Comparison of ENCODE assay signal across 23 cellular contexts in genomic region chr16:86558355-86559193, GRCh38. TPM values are rescaled to one million over a fixed set of nuclear protein-coding genes. Genes with fewer than 3 reads are reported as not detected.
DNase-seq lines count a peak whose midpoint lies in the region; ATAC-seq, FAIRE-seq and TF ChIP-seq lines count a peak whose summit lies in the region.
"Had no signal": no experiment of that assay in that cellular context is flagged by ENCODE, and none has a peak within 500 bp of the region (broad histone marks: within the 10 kb centered on the region; RNA-seq: fewer than 3 reads in every experiment).

No MANE protein-coding gene starts in this region.

- CTCF ChIA-PET in HepG2 (lab: Yijun Ruan, JAX; ENCODE audit: low intra/inter-chr PET ratio, low total read pairs): no interaction called here

- H2AFZ ChIP-seq in HepG2 (ENCODE audit: low read length): no peak overlapping the region
- H2AFZ ChIP-seq in neuronal stem cell (ENCODE audit: low read length): no peak overlapping the region

- no peak overlapping the region for H3K4me2 ChIP-seq in HepG2 (ENCODE audit: low read depth, low read length)
- no peak overlapping the region for H3K4me2 ChIP-seq in neuronal stem cell (ENCODE audit: insufficient read depth, low read length, poor library complexity, severe bottlenecking)
- H3K4me2 ChIP-seq: KMS-11 had no signal

- H2AK5ac ChIP-seq in neuronal stem cell (ENCODE audit: low read depth, low read length): peak overlapping the region; percentile 63

- no peak overlapping the region for H2BK15ac ChIP-seq in neuronal stem cell (ENCODE audit: low read length)

- TF ChIP-seq RAD21 in HepG2 (CRISPR knock-in tag; IDR thresholded peaks at IDR 0.05): no peak

- no peak overlapping the region for H3K14ac ChIP-seq in neuronal stem cell (ENCODE audit: low read length)

- peaks cover 9% of the 10 kb centered on the region for H3K79me2 ChIP-seq in HepG2 (ENCODE audit: insufficient read depth, low read length)

- TF ChIP-seq POLR2A in HepG2 (IDR thresholded peaks at IDR 0.05; ENCODE audit: insufficient read depth in 1 of 2, low read depth in 2 of 2, low read length in 2 of 2) (no peak), right lobe of liver (IDR thresholded peaks at IDR 0.05) (no peak)

- H3K36me3 Mint-ChIP-seq in chondrocyte (ENCODE audit: low read depth): no peaks in the 10 kb centered on the region

- H3K9me3 ChIP-seq in HepG2 (ENCODE audit: low read length): no peaks in the 10 kb centered on the region
- H3K9me3 ChIP-seq in right lobe of liver: no peaks in the 10 kb centered on the region
- H3K9me3 ChIP-seq in neuronal stem cell (replicated peaks in 1 of 2; ENCODE audit: control insufficient read depth in 2 of 2, insufficient read depth in 1 of 2, low read depth in 1 of 2, low read length in 2 of 2): no peaks in the 10 kb centered on the region

- H3K18ac ChIP-seq in neuronal stem cell (ENCODE audit: low read length): no peak overlapping the region

- in situ Hi-C loops in HepG2 (cut with HindIII; ENCODE audit: extremely low pct_ligation_motif_present, low pct_unique_long_range_greater_than_20kb): no loop called here

- H4K91ac ChIP-seq in neuronal stem cell (ENCODE audit: low read depth, low read length, poor library complexity): no peak overlapping the region

- H3K27ac ChIP-seq in HepG2 (ENCODE audit: extremely low read length, insufficient read depth, low read length) (no peak overlapping the region), right lobe of liver (no peak overlapping the region), neuronal stem cell (replicated peaks; ENCODE audit: low read length) (no peak overlapping the region)
- H3K27ac ChIP-seq: KMS-11 had no signal

- ATAC-seq in HepG2: no peak
- ATAC-seq in right lobe of liver: no peak
- no peak for ATAC-seq in HG03460 (IDR thresholded peaks at IDR 0.05; ENCODE audit: unreplicated experiment)
- ATAC-seq: CD8-positive, alpha-beta T cell; Panc1 had no signal

- no peaks in the 10 kb centered on the region for H3K36me3 ChIP-seq in HepG2 (replicated peaks in 1 of 2; ENCODE audit: control insufficient read depth in 1 of 2, insufficient read depth in 2 of 2, low read length in 2 of 2)
- H3K36me3 ChIP-seq in right lobe of liver: no peaks in the 10 kb centered on the region
- H3K36me3 ChIP-seq in neuronal stem cell (replicated peaks in 1 of 2; ENCODE audit: control insufficient read depth in 2 of 2, insufficient read depth in 2 of 2, low read length in 2 of 2): no peaks in the 10 kb centered on the region

- H4K20me1 ChIP-seq in HepG2 (ENCODE audit: insufficient read depth, low read length): no peaks in the 10 kb centered on the region

- H3K27me3 ChIP-seq in HepG2 (ENCODE audit: control insufficient read depth in 1 of 2, insufficient read depth in 2 of 2, low read length in 2 of 2) (peaks cover 0 to 17% of the 10 kb centered on the region in 2 experiments; a peak in 2 of 5 replicates), right lobe of liver (no peaks in the 10 kb centered on the region), neuronal stem cell (ENCODE audit: control insufficient read depth in 3 of 3, insufficient read depth in 3 of 3, low read depth in 1 of 3, low read length in 3 of 3) (peaks cover 0 to 2% (median 0%) of the 10 kb centered on the region in 3 experiments)

- no peak overlapping the region for H3K4ac ChIP-seq in neuronal stem cell (ENCODE audit: low read length)

- no peak for FAIRE-seq in HepG2 (lab: Jason Lieb, UNC)

- intact Hi-C loops in HepG2 (cut with micrococcal nuclease; ENCODE audit: unreplicated experiment): no loop called here
- intact Hi-C loops in right lobe of liver (cut with DNase I): no loop called here

- H3K4me1 ChIP-seq in HepG2 (ENCODE audit: insufficient read depth, low read length): peaks cover 15% of the 10 kb centered on the region
- H3K4me1 ChIP-seq in right lobe of liver: peaks cover 0 to 10% (median 4%) of the 10 kb centered on the region in 4 donors
- H3K4me1 ChIP-seq in neuronal stem cell (ENCODE audit: control insufficient read depth in 2 of 2, insufficient read depth in 1 of 2, low read depth in 1 of 2, low read length in 2 of 2): peaks cover 3 to 8% of the 10 kb centered on the region in 2 donors

- POLR2A ChIA-PET in HepG2 (lab: Yijun Ruan, JAX): no interaction called here

- DNase-seq in HepG2 (ENCODE audit: low spot score) (no peak), right lobe of liver (no peak), chondrocyte (ENCODE audit: low spot score) (no peak), neuronal stem cell (ENCODE audit: low spot score) (no peak), HUDEP-2 (lab: John Stamatoyannopoulos, UW; ENCODE audit: unreplicated experiment in 76 of 76) (no peak), NCI-H82 (lab: John Stamatoyannopoulos, UW) (no peak), dermis blood vessel endothelial cell (no peak)
- DNase-seq: AML-193; C1 segment of cervical spinal cord; CD8-positive, alpha-beta T cell; DMS153; GDM1; H7; HFFc6; NCI-H1092 treated with DMSO at 0.1 percent for 48 hours; NCI-H1436 treated with DMSO at 0.1 percent for 48 hours; NCI-H1930; NCI-H2227 treated with DMSO at 0.1 percent for 48 hours; NCI-H510A; SIG-M5 had no signal

- H2BK120ac ChIP-seq in neuronal stem cell (ENCODE audit: low read depth, low read length): no peak overlapping the region

- peak overlapping the region; percentile 8 for H3K27ac Mint-ChIP-seq in chondrocyte (ENCODE audit: unreplicated experiment)
- H3K27ac Mint-ChIP-seq: CD8-positive, alpha-beta T cell; HFFc6 had no signal

- H3K9ac ChIP-seq in HepG2 (ENCODE audit: insufficient read depth, low read depth, low read length) (no peak overlapping the region), neuronal stem cell (ENCODE audit: low read depth, low read length, poor library complexity) (no peak overlapping the region)
- H3K9ac ChIP-seq: KMS-11 had no signal

- H4K8ac ChIP-seq in neuronal stem cell (ENCODE audit: low read depth, low read length): no peak overlapping the region

- H3K4me1 Mint-ChIP-seq in chondrocyte (ENCODE audit: low read depth): peaks cover 26% of the 10 kb centered on the region

- BruUV-seq in HepG2 (replicated peaks; lab: Mats Ljungman, UMichigan): no TSS peak

- no peak overlapping the region for H2BK5ac ChIP-seq in neuronal stem cell (ENCODE audit: low read length)

- H3K27me3 Mint-ChIP-seq in chondrocyte (ENCODE audit: low read depth): no peaks in the 10 kb centered on the region

- 35% methylated on average over 25 of the region's 28 CpGs for WGBS in HepG2 (ENCODE audit: low lambda C conversion rate)
- WGBS in right lobe of liver (ENCODE audit: insufficient coverage, low coverage, low lambda C conversion rate, missing lambda C conversion rate): 59% methylated on average over 28 of the region's 28 CpGs
- no CpG with 5 or more reads among the region's 28 CpGs for WGBS in neuronal stem cell (ENCODE audit: extremely low coverage in 2 of 2, insufficient read length in 2 of 2, insufficient replicate concordance in 1 of 2), 2 donors

- H3K9me3 Mint-ChIP-seq in chondrocyte (ENCODE audit: low read depth): no peaks in the 10 kb centered on the region
- H3K9me3 Mint-ChIP-seq: CD8-positive, alpha-beta T cell had no signal

- no peaks in the 10 kb centered on the region for H3K79me1 ChIP-seq in neuronal stem cell (ENCODE audit: low read depth, low read length)

- no peak overlapping the region for H3K23ac ChIP-seq in neuronal stem cell (ENCODE audit: low read depth, low read length, poor library complexity)

- H3K4me3 ChIP-seq in HepG2 (replicated peaks in 1 of 3; ENCODE audit: insufficient read depth in 1 of 3, low read depth in 2 of 3, low read length in 3 of 3): no peak overlapping the region
- H3K4me3 ChIP-seq in right lobe of liver: no peak overlapping the region
- H3K4me3 ChIP-seq in neuronal stem cell (ENCODE audit: low read length in 2 of 2): no peak overlapping the region

- no peak overlapping the region for H3K4me3 Mint-ChIP-seq in chondrocyte (ENCODE audit: unreplicated experiment)
- H3K4me3 Mint-ChIP-seq: CD8-positive, alpha-beta T cell; HFFc6 had no signal

- TF ChIP-seq CTCF in HepG2 (CRISPR knock-in tag; IDR thresholded peaks at IDR 0.05): no peak
- no peak for TF ChIP-seq CTCF in right lobe of liver (IDR thresholded peaks at IDR 0.05)
- no peak for TF ChIP-seq CTCF in chondrocyte (IDR thresholded peaks at IDR 0.05)

- no peak overlapping the region for H2BK12ac ChIP-seq in neuronal stem cell (ENCODE audit: low read length)

- TF ChIP-seq EP300 in HepG2 (IDR thresholded peaks at IDR 0.05; ENCODE audit: low read depth in 2 of 2, low read length in 2 of 2): no peak
- TF ChIP-seq EP300 in HepG2 (CRISPR knock-in tag; IDR thresholded peaks at IDR 0.05; ENCODE audit: borderline replicate concordance): no peak

RNA-seq across cellular contexts. Expression of gene MTHFSD, which starts 3.5 kb away (rescaled TPM):
- total RNA-seq in HepG2 (2016; rRNA removed; fragmentation: Illumina TruSeq; extraction: Trizol) (8.9 and 16.3 TPM in 2 replicates), right lobe of liver (10 to 100 TPM in 2 of 6 experiments, 1 to 10 TPM in 4; 5.9 to 11.6 (median 9.0) TPM), chondrocyte (8.1 to 13.2 TPM (median 8.5 TPM) in 3 replicates), dermis blood vessel endothelial cell (14.5 and 17.7 TPM in 2 replicates)
- total RNA-seq in HepG2 (2016; cell fraction: cytosol; rRNA removed; fragmentation: Illumina TruSeq; extraction: Trizol; ENCODE audit: low read depth): 3.0 and 3.2 TPM in 2 replicates
- 9.5 and 14.5 TPM in 2 replicates for total RNA-seq in HepG2 (2016; cell fraction: insoluble cytoplasmic fraction; rRNA removed; fragmentation: Illumina TruSeq; extraction: Trizol)
- 6.0 and 6.1 TPM in 2 replicates for total RNA-seq in HepG2 (2016; cell fraction: membrane; rRNA removed; fragmentation: Illumina TruSeq; extraction: Trizol)
- total RNA-seq in HepG2 (2016; cell fraction: nucleus; rRNA removed; fragmentation: Illumina TruSeq; extraction: Trizol): 21.7 and 25.7 TPM in 2 replicates
- 14.2 and 15.8 TPM in 2 replicates for polyA plus RNA-seq in HepG2 (2011; rRNA removed)
- polyA plus RNA-seq in HepG2 (2011; cell fraction: cytosol; rRNA removed): 5.8 and 6.4 TPM in 2 replicates
- 85.9 and 86.6 TPM in 2 replicates for polyA plus RNA-seq in HepG2 (2011; cell fraction: nucleus; rRNA removed)
- 8.3 and 11.3 TPM in 2 replicates for polyA plus RNA-seq in HepG2 (2012)
- polyA plus RNA-seq in HepG2 (2016; cell fraction: cytosol; fragmentation: Illumina TruSeq; extraction: Trizol; ENCODE audit: low read depth): 1.9 and 2.3 TPM in 2 replicates
- polyA plus RNA-seq in HepG2 (2016; cell fraction: insoluble cytoplasmic fraction; fragmentation: Illumina TruSeq; extraction: Trizol; ENCODE audit: low read depth): 9.8 and 13.1 TPM in 2 replicates
- 4.8 and 5.1 TPM in 2 replicates for polyA plus RNA-seq in HepG2 (2016; cell fraction: membrane; fragmentation: Illumina TruSeq; extraction: Trizol; ENCODE audit: low read depth)
- 28.2 and 29.9 TPM in 2 replicates for polyA plus RNA-seq in HepG2 (2016; cell fraction: nucleus; fragmentation: Illumina TruSeq; extraction: Trizol; ENCODE audit: insufficient read depth, low read depth)
- 27.7 and 27.8 TPM in 2 replicates for polyA minus RNA-seq in HepG2 (2011; rRNA and poly(A)+ RNA removed; ENCODE audit: low replicate concordance)
- 5.9 and 9.4 TPM in 2 replicates for polyA minus RNA-seq in HepG2 (2011; cell fraction: cytosol; rRNA and poly(A)+ RNA removed)
- polyA minus RNA-seq in HepG2 (2011; cell fraction: nucleus; rRNA and poly(A)+ RNA removed): 76.5 and 82.9 TPM in 2 replicates
- 12.3 TPM for polyA plus RNA-seq in neuronal stem cell (2013, experiment 1 of 2)
- 12.6 TPM for polyA plus RNA-seq in neuronal stem cell (2013, experiment 2 of 2)

RNA-seq across cellular contexts. Expression of gene FOXC2, which starts 8.1 kb away (rescaled TPM):
- total RNA-seq in HepG2 (2016; rRNA removed; fragmentation: Illumina TruSeq; extraction: Trizol) (not detected in 2 replicates), right lobe of liver (under 1 TPM in 1 of 6 experiments, not detected in 5; 0.20 TPM), chondrocyte (70.4 to 84.2 TPM (median 77.8 TPM) in 3 replicates), dermis blood vessel endothelial cell (2.2 and 8.1 TPM in 2 replicates)
- not detected in 2 replicates for total RNA-seq in HepG2 (2016; cell fraction: cytosol; rRNA removed; fragmentation: Illumina TruSeq; extraction: Trizol; ENCODE audit: low read depth)
- not detected in 2 replicates for total RNA-seq in HepG2 (2016; cell fraction: insoluble cytoplasmic fraction; rRNA removed; fragmentation: Illumina TruSeq; extraction: Trizol)
- not detected in 2 replicates for total RNA-seq in HepG2 (2016; cell fraction: membrane; rRNA removed; fragmentation: Illumina TruSeq; extraction: Trizol)
- not detected in 2 replicates for total RNA-seq in HepG2 (2016; cell fraction: nucleus; rRNA removed; fragmentation: Illumina TruSeq; extraction: Trizol)
- 0.05 TPM in 1 of 2 replicates, not detected in the other for polyA plus RNA-seq in HepG2 (2011; rRNA removed)
- not detected in 2 replicates for polyA plus RNA-seq in HepG2 (2011; cell fraction: cytosol; rRNA removed)
- 0.26 and 0.31 TPM in 2 replicates for polyA plus RNA-seq in HepG2 (2011; cell fraction: nucleus; rRNA removed)
- 0.08 TPM in 1 of 2 replicates, not detected in the other for polyA plus RNA-seq in HepG2 (2012)
- not detected in 2 replicates for polyA plus RNA-seq in HepG2 (2016; cell fraction: cytosol; fragmentation: Illumina TruSeq; extraction: Trizol; ENCODE audit: low read depth)
- not detected in 2 replicates for polyA plus RNA-seq in HepG2 (2016; cell fraction: insoluble cytoplasmic fraction; fragmentation: Illumina TruSeq; extraction: Trizol; ENCODE audit: low read depth)
- polyA plus RNA-seq in HepG2 (2016; cell fraction: membrane; fragmentation: Illumina TruSeq; extraction: Trizol; ENCODE audit: low read depth): not detected in 2 replicates
- not detected in 2 replicates for polyA plus RNA-seq in HepG2 (2016; cell fraction: nucleus; fragmentation: Illumina TruSeq; extraction: Trizol; ENCODE audit: insufficient read depth, low read depth)
- 0.82 TPM in 1 of 2 replicates, not detected in the other for polyA minus RNA-seq in HepG2 (2011; rRNA and poly(A)+ RNA removed; ENCODE audit: low replicate concordance)
- polyA minus RNA-seq in HepG2 (2011; cell fraction: cytosol; rRNA and poly(A)+ RNA removed): not detected in 2 replicates
- 0.13 TPM in 1 of 2 replicates, not detected in the other for polyA minus RNA-seq in HepG2 (2011; cell fraction: nucleus; rRNA and poly(A)+ RNA removed)
- polyA plus RNA-seq in neuronal stem cell (2013, experiment 1 of 2): 0.15 TPM
- 0.12 TPM for polyA plus RNA-seq in neuronal stem cell (2013, experiment 2 of 2)

RNA-seq across cellular contexts. Expression of gene FOXL1, which starts 19.8 kb away (rescaled TPM):
- total RNA-seq in HepG2 (2016; rRNA removed; fragmentation: Illumina TruSeq; extraction: Trizol) (not detected in 2 replicates), right lobe of liver (under 1 TPM in 4 of 6 experiments, not detected in 2; 0.15 to 0.74 (median 0.46) TPM), chondrocyte (7.7 to 10.1 TPM (median 8.1 TPM) in 3 replicates), dermis blood vessel endothelial cell (0.68 and 2.2 TPM in 2 replicates)
- not detected in 2 replicates for total RNA-seq in HepG2 (2016; cell fraction: cytosol; rRNA removed; fragmentation: Illumina TruSeq; extraction: Trizol; ENCODE audit: low read depth)
- total RNA-seq in HepG2 (2016; cell fraction: insoluble cytoplasmic fraction; rRNA removed; fragmentation: Illumina TruSeq; extraction: Trizol): not detected in 2 replicates
- total RNA-seq in HepG2 (2016; cell fraction: membrane; rRNA removed; fragmentation: Illumina TruSeq; extraction: Trizol): not detected in 2 replicates
- not detected in 2 replicates for total RNA-seq in HepG2 (2016; cell fraction: nucleus; rRNA removed; fragmentation: Illumina TruSeq; extraction: Trizol)
- not detected in 2 replicates for polyA plus RNA-seq in HepG2 (2011; rRNA removed)
- 0.01 TPM in 1 of 2 replicates, not detected in the other for polyA plus RNA-seq in HepG2 (2011; cell fraction: cytosol; rRNA removed)
- not detected in 2 replicates for polyA plus RNA-seq in HepG2 (2011; cell fraction: nucleus; rRNA removed)
- not detected in 2 replicates for polyA plus RNA-seq in HepG2 (2012)
- polyA plus RNA-seq in HepG2 (2016; cell fraction: cytosol; fragmentation: Illumina TruSeq; extraction: Trizol; ENCODE audit: low read depth): not detected in 2 replicates
- polyA plus RNA-seq in HepG2 (2016; cell fraction: insoluble cytoplasmic fraction; fragmentation: Illumina TruSeq; extraction: Trizol; ENCODE audit: low read depth): not detected in 2 replicates
- not detected in 2 replicates for polyA plus RNA-seq in HepG2 (2016; cell fraction: membrane; fragmentation: Illumina TruSeq; extraction: Trizol; ENCODE audit: low read depth)
- not detected in 2 replicates for polyA plus RNA-seq in HepG2 (2016; cell fraction: nucleus; fragmentation: Illumina TruSeq; extraction: Trizol; ENCODE audit: insufficient read depth, low read depth)
- 1.1 TPM in 1 of 2 replicates, not detected in the other for polyA minus RNA-seq in HepG2 (2011; rRNA and poly(A)+ RNA removed; ENCODE audit: low replicate concordance)
- not detected in 2 replicates for polyA minus RNA-seq in HepG2 (2011; cell fraction: cytosol; rRNA and poly(A)+ RNA removed)
- polyA minus RNA-seq in HepG2 (2011; cell fraction: nucleus; rRNA and poly(A)+ RNA removed): not detected in 2 replicates
- polyA plus RNA-seq in neuronal stem cell (2013, experiment 1 of 2): 0.04 TPM
- polyA plus RNA-seq in neuronal stem cell (2013, experiment 2 of 2): 0.07 TPM

RNA-seq across cellular contexts. Expression of gene FOXF1, which starts 48.2 kb away (rescaled TPM):
- not detected in 2 replicates for total RNA-seq in HepG2 (2016; rRNA removed; fragmentation: Illumina TruSeq; extraction: Trizol)
- total RNA-seq in HepG2 (2016; cell fraction: cytosol; rRNA removed; fragmentation: Illumina TruSeq; extraction: Trizol; ENCODE audit: low read depth): not detected in 2 replicates
- not detected in 2 replicates for total RNA-seq in HepG2 (2016; cell fraction: insoluble cytoplasmic fraction; rRNA removed; fragmentation: Illumina TruSeq; extraction: Trizol)
- total RNA-seq in HepG2 (2016; cell fraction: membrane; rRNA removed; fragmentation: Illumina TruSeq; extraction: Trizol): not detected in 2 replicates
- not detected in 2 replicates for total RNA-seq in HepG2 (2016; cell fraction: nucleus; rRNA removed; fragmentation: Illumina TruSeq; extraction: Trizol)
- not detected in 2 replicates for polyA plus RNA-seq in HepG2 (2011; rRNA removed)
- polyA plus RNA-seq in HepG2 (2011; cell fraction: cytosol; rRNA removed): not detected in 2 replicates
- polyA plus RNA-seq in HepG2 (2011; cell fraction: nucleus; rRNA removed): not detected in 2 replicates
- polyA plus RNA-seq in HepG2 (2012): not detected in 2 replicates
- not detected in 2 replicates for polyA plus RNA-seq in HepG2 (2016; cell fraction: cytosol; fragmentation: Illumina TruSeq; extraction: Trizol; ENCODE audit: low read depth)
- polyA plus RNA-seq in HepG2 (2016; cell fraction: insoluble cytoplasmic fraction; fragmentation: Illumina TruSeq; extraction: Trizol; ENCODE audit: low read depth): not detected in 2 replicates
- not detected in 2 replicates for polyA plus RNA-seq in HepG2 (2016; cell fraction: membrane; fragmentation: Illumina TruSeq; extraction: Trizol; ENCODE audit: low read depth)
- polyA plus RNA-seq in HepG2 (2016; cell fraction: nucleus; fragmentation: Illumina TruSeq; extraction: Trizol; ENCODE audit: insufficient read depth, low read depth): not detected in 2 replicates
- polyA minus RNA-seq in HepG2 (2011; rRNA and poly(A)+ RNA removed; ENCODE audit: low replicate concordance): 5.0 TPM in 1 of 2 replicates, not detected in the other
- polyA minus RNA-seq in HepG2 (2011; cell fraction: cytosol; rRNA and poly(A)+ RNA removed): not detected in 2 replicates
- polyA minus RNA-seq in HepG2 (2011; cell fraction: nucleus; rRNA and poly(A)+ RNA removed): not detected in 2 replicates
- total RNA-seq in right lobe of liver: 1 to 10 TPM in 5 of 6 experiments, under 1 TPM in 1; 0.58 to 1.6 (median 1.2) TPM
- total RNA-seq in chondrocyte: not detected in 3 replicates
- polyA plus RNA-seq in neuronal stem cell (2013, experiment 1 of 2): 0.01 TPM
- polyA plus RNA-seq in neuronal stem cell (2013, experiment 2 of 2): not detected
- 0.14 and 0.17 TPM in 2 replicates for total RNA-seq in dermis blood vessel endothelial cell
- total RNA-seq: CD8-positive, alpha-beta T cell; H7 had no signal
